ENCODE assay signal across 18 cellular contexts in genomic region chr1:15624315-15624714, GRCh38. TPM values are rescaled to one million over a fixed set of nuclear protein-coding genes. Genes with fewer than 3 reads are reported as not detected.
A peak's percentile ranks its signal among the peaks of the same experiment; 100 is the strongest.
DNase-seq lines count a peak whose midpoint lies in the region; ATAC-seq and TF ChIP-seq lines count a peak whose summit lies in the region.
"Had no signal": no experiment of that assay in that cellular context is flagged by ENCODE, and none has a peak within 500 bp of the region (broad histone marks: within the 10 kb centered on the region; RNA-seq: fewer than 3 reads in every experiment).

No MANE protein-coding gene starts in this region.

- peaks cover 23% of the 10 kb centered on the region for H3K36me3 Mint-ChIP-seq in activated CD4-positive, alpha-beta memory T cell treated with anti-CD3 and anti-CD28 coated beads for 36 hours
- peaks cover 41% of the 10 kb centered on the region for H3K36me3 Mint-ChIP-seq in activated CD4-positive, alpha-beta memory T cell treated with anti-CD3 and anti-CD28 coated beads, Interleukin-2, amount 10 ng/mL, durations not matched to agents 7 days and 5 days (ENCODE audit: low read depth)
- H3K36me3 Mint-ChIP-seq in naive thymus-derived CD8-positive, alpha-beta T cell, result peaks cover 0 to 36% (median 2%) of the 10 kb centered on the region in 3 donors

- H3K4me1 Mint-ChIP-seq in activated CD4-positive, alpha-beta memory T cell treated with anti-CD3 and anti-CD28 coated beads for 36 hours (ENCODE audit: low read depth), result peaks cover 58% of the 10 kb centered on the region
- H3K4me1 Mint-ChIP-seq in activated CD4-positive, alpha-beta memory T cell treated with anti-CD3 and anti-CD28 coated beads, Interleukin-2, amount 10 ng/mL, durations not matched to agents 7 days and 5 days, result peaks cover 57% of the 10 kb centered on the region
- peaks cover 26 to 66% (median 63%) of the 10 kb centered on the region in 4 donors for H3K4me1 Mint-ChIP-seq in naive thymus-derived CD8-positive, alpha-beta T cell

- H3K4me3 ChIP-seq in BLaER1, result no peak overlapping the region
- H3K4me3 ChIP-seq: HAP-1 had no signal

- CTCF ChIA-PET in activated CD4-positive, alpha-beta memory T cell treated with anti-CD3 and anti-CD28 coated beads for 36 hours (lab: Charles Lee), result no interaction called here
- CTCF ChIA-PET in activated CD4-positive, alpha-beta memory T cell treated with anti-CD3 and anti-CD28 coated beads, Interleukin-2, amount 10 ng/mL, durations not matched to agents 7 days and 5 days (lab: Charles Lee), result no interaction called here

- no peak overlapping the region for H3K4me3 Mint-ChIP-seq in activated CD4-positive, alpha-beta memory T cell treated with anti-CD3 and anti-CD28 coated beads for 36 hours
- H3K4me3 Mint-ChIP-seq in activated CD4-positive, alpha-beta memory T cell treated with anti-CD3 and anti-CD28 coated beads, Interleukin-2, amount 10 ng/mL, durations not matched to agents 7 days and 5 days, result no peak overlapping the region
- H3K4me3 Mint-ChIP-seq in naive thymus-derived CD8-positive, alpha-beta T cell, result peak overlapping the region in 1 of 10 donors; percentile 4
- H3K4me3 Mint-ChIP-seq: CD14-positive monocyte had no signal

- H3K27me3 Mint-ChIP-seq in activated CD4-positive, alpha-beta memory T cell treated with anti-CD3 and anti-CD28 coated beads for 36 hours, result no peaks in the 10 kb centered on the region
- H3K27me3 Mint-ChIP-seq in activated CD4-positive, alpha-beta memory T cell treated with anti-CD3 and anti-CD28 coated beads, Interleukin-2, amount 10 ng/mL, durations not matched to agents 7 days and 5 days, result no peaks in the 10 kb centered on the region
- H3K27me3 Mint-ChIP-seq in naive thymus-derived CD8-positive, alpha-beta T cell, result no peaks in the 10 kb centered on the region

- H3K9me3 ChIP-seq in BLaER1, result no peaks in the 10 kb centered on the region
- H3K9me3 ChIP-seq: HAP-1 had no signal

- peak overlapping the region; percentile 25; the same call in 1 of the 2 replicates for H3K4me2 ChIP-seq in BLaER1

- no peak for TF ChIP-seq CTCF in VCaP (conservative IDR thresholded peaks at IDR 0.05)

- H3K27ac Mint-ChIP-seq in activated CD4-positive, alpha-beta memory T cell treated with anti-CD3 and anti-CD28 coated beads for 36 hours, result peak overlapping the region; percentile 28
- no peak overlapping the region for H3K27ac Mint-ChIP-seq in activated CD4-positive, alpha-beta memory T cell treated with anti-CD3 and anti-CD28 coated beads, Interleukin-2, amount 10 ng/mL, durations not matched to agents 7 days and 5 days
- H3K27ac Mint-ChIP-seq in naive thymus-derived CD8-positive, alpha-beta T cell, result peak overlapping the region in 8 of 10 donors; percentile 2 to 74 (median 44)

- peaks cover 37% of the 10 kb centered on the region for H3K36me3 ChIP-seq in BLaER1

- intact Hi-C loops in activated CD4-positive, alpha-beta memory T cell treated with anti-CD3 and anti-CD28 coated beads for 36 hours (cut with micrococcal nuclease), result no loop called here

- peaks cover 61% of the 10 kb centered on the region for H3K4me1 ChIP-seq in BLaER1

- ATAC-seq in naive thymus-derived CD8-positive, alpha-beta T cell, result no peak

- no peak for DNase-seq in activated CD4-positive, alpha-beta memory T cell treated with anti-CD3 and anti-CD28 coated beads for 36 hours
- no peak for DNase-seq in activated CD4-positive, alpha-beta memory T cell treated with anti-CD3 and anti-CD28 coated beads, Interleukin-2, amount 10 ng/mL, durations not matched to agents 7 days and 5 days
- DNase-seq in naive thymus-derived CD8-positive, alpha-beta T cell, result no peak
- DNase-seq in NCI-H1105 (lab: John Stamatoyannopoulos, UW) (no peak), SIG-M5 treated with dmso at 0.1 percent for 504 hours (lab: John Stamatoyannopoulos, UW; ENCODE audit: unreplicated experiment) (no peak), cerebellar cortex (ENCODE audit: low spot score) (no peak)
- DNase-seq: Calu3, DMS79 treated with DMSO at 0.1 percent for 48 hours, Kasumi-1, NCI-H1417 treated with DMSO at 0.1 percent for 48 hours, NCI-H2029, NCI-H2171 treated with DMSO at 0.1 percent for 48 hours, NCI-H510A treated with DMSO at 0.1 percent for 48 hours had no signal

- H3K9me3 Mint-ChIP-seq in activated CD4-positive, alpha-beta memory T cell treated with anti-CD3 and anti-CD28 coated beads for 36 hours, result no peaks in the 10 kb centered on the region
- H3K9me3 Mint-ChIP-seq in activated CD4-positive, alpha-beta memory T cell treated with anti-CD3 and anti-CD28 coated beads, Interleukin-2, amount 10 ng/mL, durations not matched to agents 7 days and 5 days, result no peaks in the 10 kb centered on the region
- H3K9me3 Mint-ChIP-seq in naive thymus-derived CD8-positive, alpha-beta T cell, result no peaks in the 10 kb centered on the region
- H3K9me3 Mint-ChIP-seq: CD14-positive monocyte had no signal

- H3K27me3 ChIP-seq in BLaER1, result no peaks in the 10 kb centered on the region

- no peak overlapping the region for H3K9ac ChIP-seq in BLaER1

- H3K27ac ChIP-seq in BLaER1 (no peak overlapping the region), VCaP (peak overlapping the region; percentile 59; the same call in 1 of the 2 replicates)

- H4K20me1 ChIP-seq in BLaER1, result peaks cover 98% of the 10 kb centered on the region

- POLR2A ChIA-PET in activated CD4-positive, alpha-beta memory T cell treated with anti-CD3 and anti-CD28 coated beads for 36 hours (lab: Charles Lee), result interaction anchor here (0.6 kb wide), 1 partner anchor 21 kb away, joined by 3 read pairs; no protein-coding TSS in a partner anchor
- POLR2A ChIA-PET in activated CD4-positive, alpha-beta memory T cell treated with anti-CD3 and anti-CD28 coated beads, Interleukin-2, amount 10 ng/mL, durations not matched to agents 7 days and 5 days (lab: Charles Lee), result no interaction called here
- POLR2A ChIA-PET in naive thymus-derived CD8-positive, alpha-beta T cell (lab: Charles Lee), result interaction anchor here (1.0 kb wide), 1 partner anchor 73 kb away, joined by 4 read pairs; no protein-coding TSS in a partner anchor

RNA-seq across cellular contexts. Expression of gene DDI2, which starts 7.1 kb away (rescaled TPM):
- total RNA-seq in activated CD4-positive, alpha-beta memory T cell treated with anti-CD3 and anti-CD28 coated beads for 36 hours, result 10 to 100 TPM; 26.3 to 28.2 TPM
- 10 to 100 TPM; 30.5 to 32.7 TPM for total RNA-seq in activated CD4-positive, alpha-beta memory T cell treated with anti-CD3 and anti-CD28 coated beads, Interleukin-2, amount 10 ng/mL, durations not matched to agents 7 days and 5 days
- total RNA-seq in naive thymus-derived CD8-positive, alpha-beta T cell, result 10 to 100 TPM; 40.7 to 47.1 TPM
- 1 to 10 TPM; 4.5 to 6.1 (median 5.0) TPM for polyA plus RNA-seq in naive thymus-derived CD8-positive, alpha-beta T cell

RNA-seq across cellular contexts. Expression of gene AGMAT, which starts 39.5 kb away (rescaled TPM):
- 10 to 100 TPM; 13.9 to 15.2 TPM for total RNA-seq in activated CD4-positive, alpha-beta memory T cell treated with anti-CD3 and anti-CD28 coated beads for 36 hours
- 1 to 10 TPM; 7.9 to 8.4 TPM for total RNA-seq in activated CD4-positive, alpha-beta memory T cell treated with anti-CD3 and anti-CD28 coated beads, Interleukin-2, amount 10 ng/mL, durations not matched to agents 7 days and 5 days
- total RNA-seq in naive thymus-derived CD8-positive, alpha-beta T cell, result 10 to 100 TPM; 11.0 to 11.3 TPM
- polyA plus RNA-seq in naive thymus-derived CD8-positive, alpha-beta T cell, result 10 to 100 TPM in 2 of 3 donors, 1 to 10 TPM in 1; 9.0 to 15.5 (median 14.4) TPM
- total RNA-seq: A172 had no signal
- polyA plus RNA-seq: CD14-positive monocyte had no signal

RNA-seq across cellular contexts. Expression of gene PLEKHM2, which starts 59.8 kb away (rescaled TPM):
- 10 to 100 TPM; 46.5 to 48.1 TPM for total RNA-seq in activated CD4-positive, alpha-beta memory T cell treated with anti-CD3 and anti-CD28 coated beads for 36 hours
- 10 to 100 TPM; 55.4 to 58.8 TPM for total RNA-seq in activated CD4-positive, alpha-beta memory T cell treated with anti-CD3 and anti-CD28 coated beads, Interleukin-2, amount 10 ng/mL, durations not matched to agents 7 days and 5 days
- total RNA-seq in naive thymus-derived CD8-positive, alpha-beta T cell, result 10 to 100 TPM; 60.3 to 66.7 TPM
- polyA plus RNA-seq in naive thymus-derived CD8-positive, alpha-beta T cell, result 10 to 100 TPM in 1 of 3 donors, 1 to 10 TPM in 2; 5.4 to 13.8 (median 5.4) TPM
